In genomic region chr4:128362760-128363159, GRCh38 we compare ENCODE assay signal across 9 cellular contexts.
"Had no signal": no experiment of that assay in that cellular context is flagged by ENCODE, and none has a peak within 500 bp of the region (broad histone marks: within the 10 kb centered on the region; RNA-seq: fewer than 3 reads in every experiment).

No MANE protein-coding gene starts in this region.

- H2AFZ ChIP-seq: GM23248 had no signal

- H3K9me3 Mint-ChIP-seq: HFFc6 had no signal

- H3K27ac ChIP-seq: GM23248, HL-60 had no signal

- ATAC-seq: HCT116, HepG2, K562 had no signal

- FAIRE-seq: HepG2, K562 had no signal

- H3K36me3 ChIP-seq: HAP-1 had no signal

- H3K4me3 ChIP-seq: GM23248, HAP-1, K562 had no signal

- DNase-seq: GM23248, H7, HFFc6, KG1 had no signal

- H3K9ac ChIP-seq: GM23248 had no signal

- H3K4me1 ChIP-seq: HAP-1 had no signal

- H3K4me3 Mint-ChIP-seq: HFFc6 had no signal

- H3K27ac Mint-ChIP-seq: HFFc6 had no signal
